Comparison of ENCODE assay signal across 19 cellular contexts in genomic region chr3:194824100-194824499, GRCh38.
"Had no signal": no experiment of that assay in that cellular context is flagged by ENCODE, and none has a peak within 500 bp of the region (broad histone marks: within the 10 kb centered on the region; RNA-seq: fewer than 3 reads in every experiment).

No MANE protein-coding gene starts in this region.

- H3K9me3 ChIP-seq: gastroesophageal sphincter, prostate gland, sigmoid colon, thyroid gland, uterus had no signal

- H3K4me3 Mint-ChIP-seq: activated CD4-positive, alpha-beta memory T cell treated with anti-CD3 and anti-CD28 coated beads, Interleukin-2, amount 10 ng/mL, durations not matched to agents 7 days and 5 days; activated CD4-positive, alpha-beta T cell treated with anti-CD3 and anti-CD28 coated beads for 36 hours; brain; nephron had no signal

- H2AFZ ChIP-seq: hepatocyte had no signal

- H3K27me3 Mint-ChIP-seq: activated CD4-positive, alpha-beta T cell treated with anti-CD3 and anti-CD28 coated beads for 36 hours had no signal

- H3K4me1 Mint-ChIP-seq: activated CD4-positive, alpha-beta memory T cell treated with anti-CD3 and anti-CD28 coated beads, Interleukin-2, amount 10 ng/mL, durations not matched to agents 7 days and 5 days; activated CD4-positive, alpha-beta T cell treated with anti-CD3 and anti-CD28 coated beads for 36 hours had no signal

- H3K4me1 ChIP-seq: gastroesophageal sphincter, prostate gland, sigmoid colon, thyroid gland, uterus had no signal

- H3K9me3 Mint-ChIP-seq: activated CD4-positive, alpha-beta memory T cell treated with anti-CD3 and anti-CD28 coated beads, Interleukin-2, amount 10 ng/mL, durations not matched to agents 7 days and 5 days; activated naive CD4-positive, alpha-beta T cell treated with anti-CD3 and anti-CD28 coated beads, Interleukin-2, amount 50 U/mL, for 72 hours had no signal

- H3K4me3 ChIP-seq: gastroesophageal sphincter, hepatocyte, prostate gland, sigmoid colon, thyroid gland, uterus had no signal

- DNase-seq: activated CD4-positive, alpha-beta memory T cell treated with anti-CD3 and anti-CD28 coated beads, Interleukin-2, amount 10 ng/mL, durations not matched to agents 7 days and 5 days; activated CD4-positive, alpha-beta T cell treated with anti-CD3 and anti-CD28 coated beads for 36 hours; activated effector memory CD4-positive, alpha-beta T cell treated with anti-CD3 and anti-CD28 coated beads, Interleukin-2, amount 50 U/mL, for 16 hours; activated T-cell treated with anti-CD3 and anti-CD28 coated beads, Interleukin-2, amount 50 U/mL, for 48 hours; cerebellar nuclear complex; islet precursor cell; mesendoderm; sigmoid colon; stimulated activated CD4-positive, alpha-beta T cell treated with anti-CD3 and anti-CD28 coated beads, Interleukin-12 subunit alpha, Interleukin-12 subunit beta, amount 100 ng/mL, for 4 hours; stimulated activated CD4-positive, alpha-beta T cell treated with anti-CD3 and anti-CD28 coated beads, Interleukin-2, amount 100 ng/mL, for 24 hours; T-helper 2 cell; thyroid gland; uterus had no signal

- H3K27ac ChIP-seq: gastroesophageal sphincter, hepatocyte, prostate gland, sigmoid colon, thyroid gland, uterus had no signal

- H3K36me3 ChIP-seq: gastroesophageal sphincter, prostate gland, sigmoid colon, thyroid gland, uterus had no signal

- H3K36me3 Mint-ChIP-seq: activated naive CD4-positive, alpha-beta T cell treated with anti-CD3 and anti-CD28 coated beads, Interleukin-2, amount 50 U/mL, for 72 hours; brain had no signal

- H3K27me3 ChIP-seq: hepatocyte, sigmoid colon, thyroid gland, uterus had no signal

- H3K4me2 ChIP-seq: hepatocyte had no signal

- ATAC-seq: activated CD4-positive, alpha-beta T cell treated with anti-CD3 and anti-CD28 coated beads for 36 hours; activated naive CD4-positive, alpha-beta T cell treated with anti-CD3 and anti-CD28 coated beads, Interleukin-2, amount 50 U/mL, for 72 hours; gastroesophageal sphincter had no signal

- H3K27ac Mint-ChIP-seq: activated CD4-positive, alpha-beta memory T cell treated with anti-CD3 and anti-CD28 coated beads, Interleukin-2, amount 10 ng/mL, durations not matched to agents 7 days and 5 days; activated CD4-positive, alpha-beta T cell treated with anti-CD3 and anti-CD28 coated beads for 36 hours; activated naive CD4-positive, alpha-beta T cell treated with anti-CD3 and anti-CD28 coated beads, Interleukin-2, amount 50 U/mL, for 72 hours; brain; nephron had no signal

- H3K79me2 ChIP-seq: hepatocyte had no signal
